Comparison of ENCODE assay signal across 21 cellular contexts in genomic region chr6:10745116-10745515, GRCh38. TPM values are rescaled to one million over a fixed set of nuclear protein-coding genes. Genes with fewer than 3 reads are reported as not detected.
DNase-seq lines count a peak whose midpoint lies in the region; ATAC-seq and TF ChIP-seq lines count a peak whose summit lies in the region.
"Had no signal": no experiment of that assay in that cellular context is flagged by ENCODE, and none has a peak within 500 bp of the region (broad histone marks: within the 10 kb centered on the region; RNA-seq: fewer than 3 reads in every experiment).

No MANE protein-coding gene starts in this region.

- no peaks in the 10 kb centered on the region for H3K9me3 Mint-ChIP-seq in T-helper 2 cell treated with Interferon-gamma antibody and Interleukin-4, amounts not matched to agents 5 μg/mL and 100 μg/mL, for 36 hours
- no peaks in the 10 kb centered on the region for H3K9me3 Mint-ChIP-seq in CD4-positive, alpha-beta T cell
- no peaks in the 10 kb centered on the region for H3K9me3 Mint-ChIP-seq in nephron

- POLR2A ChIA-PET in CD4-positive, alpha-beta T cell (lab: Charles Lee): no interaction called here

- H3K27ac Mint-ChIP-seq in T-helper 2 cell treated with Interferon-gamma antibody and Interleukin-4, amounts not matched to agents 5 μg/mL and 100 μg/mL, for 36 hours: no peak overlapping the region
- peak overlapping the region; percentile 6 for H3K27ac Mint-ChIP-seq in CD4-positive, alpha-beta T cell
- H3K27ac Mint-ChIP-seq in T-helper 17 cell: no peak overlapping the region
- peak overlapping the region in 2 of 3 experiments; percentile 0 to 3 for H3K27ac Mint-ChIP-seq in nephron
- H3K27ac Mint-ChIP-seq: B cell had no signal

- DNase-seq in T-helper 2 cell treated with Interferon-gamma antibody and Interleukin-4, amounts not matched to agents 5 μg/mL and 100 μg/mL, for 36 hours (ENCODE audit: low spot score): no peak
- DNase-seq in T-helper 2 cell (no peak), T-helper 17 cell (no peak), NCI-H524 (lab: John Stamatoyannopoulos, UW) (no peak), dermis blood vessel endothelial cell (no peak), 8988T (no peak)
- no peak for DNase-seq in CD4-positive, alpha-beta T cell
- DNase-seq: Calu3; EL; GM23248; Kasumi-1; MG63; NCI-H1048; NCI-H1436; NCI-H2081; NCI-H2171 treated with DMSO at 0.1 percent for 48 hours; NCI-H446; NK-92 treated with Interleukin-12 subunit alpha and Interleukin-12 subunit beta, amount 100 ng/mL, for 24 hours; Right ventricle myocardium superior had no signal

- intact Hi-C loops in CD4-positive, alpha-beta T cell (cut with DNase I, micrococcal nuclease): loop anchor here in 1 of 2 experiments (5.0 kb wide), 1 partner anchor 347 kb away; the partner anchor contains the start of gene SMIM13

- CTCF ChIA-PET in CD4-positive, alpha-beta T cell (lab: Charles Lee): no interaction called here

- H3K4me1 Mint-ChIP-seq in T-helper 2 cell treated with Interferon-gamma antibody and Interleukin-4, amounts not matched to agents 5 μg/mL and 100 μg/mL, for 36 hours (ENCODE audit: low read depth): peaks cover 41% of the 10 kb centered on the region
- peaks cover 49% of the 10 kb centered on the region for H3K4me1 Mint-ChIP-seq in CD4-positive, alpha-beta T cell (ENCODE audit: low read depth)
- H3K4me1 Mint-ChIP-seq in T-helper 17 cell (peaks cover 32% of the 10 kb centered on the region), nephron (peaks cover 24% of the 10 kb centered on the region)

- H3K4me3 Mint-ChIP-seq in T-helper 2 cell treated with Interferon-gamma antibody and Interleukin-4, amounts not matched to agents 5 μg/mL and 100 μg/mL, for 36 hours: peak overlapping the region; percentile 5
- H3K4me3 Mint-ChIP-seq in CD4-positive, alpha-beta T cell: peak overlapping the region; percentile 86
- H3K4me3 Mint-ChIP-seq in T-helper 17 cell: peak overlapping the region; percentile 59
- peak overlapping the region; percentile 13 to 96 (median 16) for H3K4me3 Mint-ChIP-seq in nephron

- H3K9me3 ChIP-seq in CD4-positive, alpha-beta T cell (ENCODE audit: control insufficient read depth, low read length): no peaks in the 10 kb centered on the region
- no peaks in the 10 kb centered on the region for H3K9me3 ChIP-seq in T-helper 17 cell (ENCODE audit: control insufficient read depth, low read length, poor library complexity, severe bottlenecking)
- H3K9me3 ChIP-seq: MG63 had no signal

- TF ChIP-seq CTCF in CD4-positive, alpha-beta T cell (IDR thresholded peaks at IDR 0.05): no peak
- no peak for TF ChIP-seq CTCF in nephron (IDR thresholded peaks at IDR 0.05; ENCODE audit: unreplicated experiment in 3 of 3)

- no peaks in the 10 kb centered on the region for H3K27me3 ChIP-seq in CD4-positive, alpha-beta T cell (ENCODE audit: control insufficient read depth, insufficient read depth, low read length)
- H3K27me3 ChIP-seq: MG63 had no signal

- ATAC-seq in CD4-positive, alpha-beta T cell (ENCODE audit: poor library complexity): no peak
- no peak for ATAC-seq in T-helper 17 cell

- H3K36me3 Mint-ChIP-seq in T-helper 2 cell treated with Interferon-gamma antibody and Interleukin-4, amounts not matched to agents 5 μg/mL and 100 μg/mL, for 36 hours (ENCODE audit: low read depth): peaks cover 5% of the 10 kb centered on the region
- H3K36me3 Mint-ChIP-seq in CD4-positive, alpha-beta T cell (ENCODE audit: low read depth): peaks cover 17% of the 10 kb centered on the region
- H3K36me3 Mint-ChIP-seq in T-helper 17 cell (ENCODE audit: low read depth) (peaks cover 2% of the 10 kb centered on the region), nephron (ENCODE audit: low read depth) (peaks cover 7% of the 10 kb centered on the region)

- no peak overlapping the region for H3K27ac ChIP-seq in CD4-positive, alpha-beta T cell (ENCODE audit: low read depth, low read length)
- H3K27ac ChIP-seq: GM23248 had no signal

- H3K27me3 Mint-ChIP-seq in T-helper 2 cell treated with Interferon-gamma antibody and Interleukin-4, amounts not matched to agents 5 μg/mL and 100 μg/mL, for 36 hours (ENCODE audit: low read depth): no peaks in the 10 kb centered on the region
- no peaks in the 10 kb centered on the region for H3K27me3 Mint-ChIP-seq in CD4-positive, alpha-beta T cell
- H3K27me3 Mint-ChIP-seq in T-helper 17 cell: no peaks in the 10 kb centered on the region
- H3K27me3 Mint-ChIP-seq in nephron (ENCODE audit: low read depth): peaks cover 10% of the 10 kb centered on the region
- H3K27me3 Mint-ChIP-seq: B cell had no signal

RNA-seq across cellular contexts. Expression of gene TMEM14B, which starts 2.5 kb away (rescaled TPM):
- total RNA-seq in CD4-positive, alpha-beta T cell: 10 to 100 TPM; 41.8 to 44.1 TPM
- total RNA-seq in T-helper 17 cell: 10 to 100 TPM; 50.8 to 59.8 TPM
- total RNA-seq in dermis blood vessel endothelial cell: 47.7 and 69.6 TPM in 2 replicates

RNA-seq across cellular contexts. Expression of gene TMEM14C, which starts 22.2 kb away (rescaled TPM):
- total RNA-seq in CD4-positive, alpha-beta T cell: 10 to 100 TPM; 14.4 to 14.6 TPM
- total RNA-seq in T-helper 17 cell (10 to 100 TPM; 31.5 to 37.5 TPM), dermis blood vessel endothelial cell (61.8 and 117 TPM in 2 replicates)

RNA-seq across cellular contexts. Expression of gene PAK1IP1, which starts 50.3 kb away (rescaled TPM):
- total RNA-seq in CD4-positive, alpha-beta T cell: 1 to 10 TPM; 4.1 to 5.8 TPM
- total RNA-seq in T-helper 17 cell (1 to 10 TPM; 4.3 to 6.3 TPM), dermis blood vessel endothelial cell (11.2 and 17.5 TPM in 2 replicates)

RNA-seq across cellular contexts. Expression of gene C6orf52, which starts 50.7 kb away (rescaled TPM):
- total RNA-seq in CD4-positive, alpha-beta T cell: not detected
- total RNA-seq in T-helper 17 cell (1 to 10 TPM in 1 of 2 donors, not detected in 1; 1.6 TPM), dermis blood vessel endothelial cell (0.42 TPM in 1 of 2 replicates, not detected in the other)
- total RNA-seq: Calu3, GM23248 had no signal

Comparison
In these comparisons a context has a peak if more than half of its experiments do, and no peak if none do; other contexts are left out.
1. H3K27ac Mint-ChIP-seq: peak in CD4-positive, alpha-beta T cell (single experiment) and nephron (2 of 3); none in T-helper 2 cell treated with Interferon-gamma antibody and Interleukin-4, amounts not matched to agents 5 μg/mL and 100 μg/mL, for 36 hours (single experiment) and T-helper 17 cell (single experiment).
2. H3K4me3 Mint-ChIP-seq: peak in every context shown above with its lines; median percentile 86 in CD4-positive, alpha-beta T cell; 59 in T-helper 17 cell; 16 in nephron; 5 in T-helper 2 cell treated with Interferon-gamma antibody and Interleukin-4, amounts not matched to agents 5 μg/mL and 100 μg/mL, for 36 hours.